ENCODE assay signal across 1 cellular context in the genomic region with DNA sequence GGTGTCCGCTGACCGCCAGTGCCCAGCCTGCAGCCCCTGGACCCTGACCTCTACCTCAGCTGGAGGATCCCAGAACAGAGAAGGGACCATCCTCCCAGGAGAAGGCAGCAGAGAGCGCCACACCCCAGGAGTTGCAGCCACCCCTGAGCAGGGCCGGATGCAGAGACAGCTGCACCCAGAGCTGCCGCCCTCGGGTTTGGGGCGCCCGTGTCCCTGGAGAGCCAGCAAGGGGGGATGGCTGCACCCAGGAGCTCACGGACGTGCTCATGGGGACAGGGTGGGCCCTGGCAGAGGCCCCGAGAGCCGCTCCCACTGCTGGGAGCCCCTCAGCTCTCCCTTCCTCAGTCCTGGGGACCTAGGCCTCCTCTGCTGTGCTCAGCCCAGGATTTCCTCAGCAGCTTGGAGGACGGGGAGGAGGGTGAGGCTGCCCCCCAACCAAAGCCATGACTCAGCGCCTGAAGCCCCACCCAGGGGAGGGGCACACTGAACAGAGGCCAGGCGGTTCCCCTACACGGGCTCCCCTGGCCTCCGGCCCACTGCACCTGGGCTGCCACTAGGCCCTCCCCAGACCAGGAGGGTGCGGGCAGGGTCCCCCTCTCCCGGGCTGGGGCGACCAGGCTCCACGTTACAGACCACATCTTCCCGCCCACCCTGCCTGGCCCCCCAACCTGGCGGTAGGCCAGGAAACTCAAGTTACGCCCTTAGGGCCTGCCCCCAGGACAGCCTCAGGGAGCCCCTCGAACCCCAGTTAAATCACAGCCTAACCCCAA.
TF ChIP-seq lines count a peak whose summit lies in the region.

No MANE protein-coding gene starts in this region.

TF ChIP-seq in K562, 482 proteins besides CTCF, POLR2A, EP300 and RAD21 (continues in another document):
- TF ChIP-seq NR1H2 (CRISPR knock-in tag; IDR thresholded peaks at IDR 0.05) = no peak
- TF ChIP-seq CBFA2T2 (conservative IDR thresholded peaks at IDR 0.05) = 0 out of 2 replicates have a peak, but pooled peaks have one; percentile 3
- peak; percentile 42; the same call in 1 of the 2 replicates for TF ChIP-seq PHF8 (IDR thresholded peaks at IDR 0.05; ENCODE audit: borderline replicate concordance, low read length)
- peak; percentile 94 for TF ChIP-seq ZNF263 (CRISPR knock-in tag; IDR thresholded peaks at IDR 0.05; ENCODE audit: borderline replicate concordance)
- TF ChIP-seq, protein P1, sequence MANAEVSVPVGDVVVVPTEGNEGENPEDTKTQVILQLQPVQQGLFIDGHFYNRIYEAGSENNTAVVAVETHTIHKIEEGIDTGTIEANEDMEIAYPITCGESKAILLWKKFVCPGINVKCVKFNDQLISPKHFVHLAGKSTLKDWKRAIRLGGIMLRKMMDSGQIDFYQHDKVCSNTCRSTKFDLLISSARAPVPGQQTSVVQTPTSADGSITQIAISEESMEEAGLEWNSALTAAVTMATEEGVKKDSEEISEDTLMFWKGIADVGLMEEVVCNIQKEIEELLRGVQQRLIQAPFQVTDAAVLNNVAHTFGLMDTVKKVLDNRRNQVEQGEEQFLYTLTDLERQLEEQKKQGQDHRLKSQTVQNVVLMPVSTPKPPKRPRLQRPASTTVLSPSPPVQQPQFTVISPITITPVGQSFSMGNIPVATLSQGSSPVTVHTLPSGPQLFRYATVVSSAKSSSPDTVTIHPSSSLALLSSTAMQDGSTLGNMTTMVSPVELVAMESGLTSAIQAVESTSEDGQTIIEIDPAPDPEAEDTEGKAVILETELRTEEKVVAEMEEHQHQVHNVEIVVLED (CRISPR knock-in tag; IDR thresholded peaks at IDR 0.05) = no peak
- TF ChIP-seq PHTF2 (CRISPR knock-in tag; IDR thresholded peaks at IDR 0.05) = peak; percentile 52; the same call in 1 of the 2 replicates
- TF ChIP-seq ATF7 (IDR thresholded peaks at IDR 0.05) = peak; percentile 28; the same call in 1 of the 2 replicates
- no peak for TF ChIP-seq BRF1 (IDR thresholded peaks at IDR 0.05; ENCODE audit: borderline replicate concordance, extremely low read depth, insufficient read length)
- TF ChIP-seq, protein P2, sequence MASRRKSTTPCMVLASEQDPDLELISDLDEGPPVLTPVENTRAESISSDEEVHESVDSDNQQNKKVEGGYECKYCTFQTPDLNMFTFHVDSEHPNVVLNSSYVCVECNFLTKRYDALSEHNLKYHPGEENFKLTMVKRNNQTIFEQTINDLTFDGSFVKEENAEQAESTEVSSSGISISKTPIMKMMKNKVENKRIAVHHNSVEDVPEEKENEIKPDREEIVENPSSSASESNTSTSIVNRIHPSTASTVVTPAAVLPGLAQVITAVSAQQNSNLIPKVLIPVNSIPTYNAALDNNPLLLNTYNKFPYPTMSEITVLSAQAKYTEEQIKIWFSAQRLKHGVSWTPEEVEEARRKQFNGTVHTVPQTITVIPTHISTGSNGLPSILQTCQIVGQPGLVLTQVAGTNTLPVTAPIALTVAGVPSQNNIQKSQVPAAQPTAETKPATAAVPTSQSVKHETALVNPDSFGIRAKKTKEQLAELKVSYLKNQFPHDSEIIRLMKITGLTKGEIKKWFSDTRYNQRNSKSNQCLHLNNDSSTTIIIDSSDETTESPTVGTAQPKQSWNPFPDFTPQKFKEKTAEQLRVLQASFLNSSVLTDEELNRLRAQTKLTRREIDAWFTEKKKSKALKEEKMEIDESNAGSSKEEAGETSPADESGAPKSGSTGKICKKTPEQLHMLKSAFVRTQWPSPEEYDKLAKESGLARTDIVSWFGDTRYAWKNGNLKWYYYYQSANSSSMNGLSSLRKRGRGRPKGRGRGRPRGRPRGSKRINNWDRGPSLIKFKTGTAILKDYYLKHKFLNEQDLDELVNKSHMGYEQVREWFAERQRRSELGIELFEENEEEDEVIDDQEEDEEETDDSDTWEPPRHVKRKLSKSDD (conservative IDR thresholded peaks at IDR 0.05; ENCODE audit: low read length) = no peak
- TF ChIP-seq, protein P3, sequence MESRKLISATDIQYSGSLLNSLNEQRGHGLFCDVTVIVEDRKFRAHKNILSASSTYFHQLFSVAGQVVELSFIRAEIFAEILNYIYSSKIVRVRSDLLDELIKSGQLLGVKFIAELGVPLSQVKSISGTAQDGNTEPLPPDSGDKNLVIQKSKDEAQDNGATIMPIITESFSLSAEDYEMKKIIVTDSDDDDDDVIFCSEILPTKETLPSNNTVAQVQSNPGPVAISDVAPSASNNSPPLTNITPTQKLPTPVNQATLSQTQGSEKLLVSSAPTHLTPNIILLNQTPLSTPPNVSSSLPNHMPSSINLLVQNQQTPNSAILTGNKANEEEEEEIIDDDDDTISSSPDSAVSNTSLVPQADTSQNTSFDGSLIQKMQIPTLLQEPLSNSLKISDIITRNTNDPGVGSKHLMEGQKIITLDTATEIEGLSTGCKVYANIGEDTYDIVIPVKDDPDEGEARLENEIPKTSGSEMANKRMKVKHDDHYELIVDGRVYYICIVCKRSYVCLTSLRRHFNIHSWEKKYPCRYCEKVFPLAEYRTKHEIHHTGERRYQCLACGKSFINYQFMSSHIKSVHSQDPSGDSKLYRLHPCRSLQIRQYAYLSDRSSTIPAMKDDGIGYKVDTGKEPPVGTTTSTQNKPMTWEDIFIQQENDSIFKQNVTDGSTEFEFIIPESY (CRISPR knock-in tag; IDR thresholded peaks at IDR 0.05) = peak; percentile 46; the same call in 1 of the 2 replicates
- TF ChIP-seq ELF2 (CRISPR knock-in tag; IDR thresholded peaks at IDR 0.05) = no peak
- peak; percentile 19 for TF ChIP-seq CCNT2 (IDR thresholded peaks at IDR 0.05; ENCODE audit: borderline replicate concordance, extremely low read depth, insufficient read length, low read depth, low read length)
- TF ChIP-seq ILF3 (IDR thresholded peaks at IDR 0.05; ENCODE audit: borderline replicate concordance) = no peak
- TF ChIP-seq U2AF2 (optimal IDR thresholded peaks at IDR 0.05; ENCODE audit: low read depth, low read length) = no peak
- TF ChIP-seq RBFOX2 (IDR thresholded peaks at IDR 0.05; ENCODE audit: low read depth, low read length) = peak; percentile 64
- TF ChIP-seq, protein P4, sequence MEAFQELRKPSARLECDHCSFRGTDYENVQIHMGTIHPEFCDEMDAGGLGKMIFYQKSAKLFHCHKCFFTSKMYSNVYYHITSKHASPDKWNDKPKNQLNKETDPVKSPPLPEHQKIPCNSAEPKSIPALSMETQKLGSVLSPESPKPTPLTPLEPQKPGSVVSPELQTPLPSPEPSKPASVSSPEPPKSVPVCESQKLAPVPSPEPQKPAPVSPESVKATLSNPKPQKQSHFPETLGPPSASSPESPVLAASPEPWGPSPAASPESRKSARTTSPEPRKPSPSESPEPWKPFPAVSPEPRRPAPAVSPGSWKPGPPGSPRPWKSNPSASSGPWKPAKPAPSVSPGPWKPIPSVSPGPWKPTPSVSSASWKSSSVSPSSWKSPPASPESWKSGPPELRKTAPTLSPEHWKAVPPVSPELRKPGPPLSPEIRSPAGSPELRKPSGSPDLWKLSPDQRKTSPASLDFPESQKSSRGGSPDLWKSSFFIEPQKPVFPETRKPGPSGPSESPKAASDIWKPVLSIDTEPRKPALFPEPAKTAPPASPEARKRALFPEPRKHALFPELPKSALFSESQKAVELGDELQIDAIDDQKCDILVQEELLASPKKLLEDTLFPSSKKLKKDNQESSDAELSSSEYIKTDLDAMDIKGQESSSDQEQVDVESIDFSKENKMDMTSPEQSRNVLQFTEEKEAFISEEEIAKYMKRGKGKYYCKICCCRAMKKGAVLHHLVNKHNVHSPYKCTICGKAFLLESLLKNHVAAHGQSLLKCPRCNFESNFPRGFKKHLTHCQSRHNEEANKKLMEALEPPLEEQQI (IDR thresholded peaks at IDR 0.05) = no peak
- peak; percentile 13 for TF ChIP-seq TAF1 (IDR thresholded peaks at IDR 0.05; ENCODE audit: control insufficient read depth, extremely low read depth, insufficient read depth, low read length, severe bottlenecking)
- no peak for TF ChIP-seq ERF (CRISPR knock-in tag; IDR thresholded peaks at IDR 0.05)
- TF ChIP-seq FOSL1 (tag; conservative IDR thresholded peaks at IDR 0.05) = peak; percentile 82
- peak in 1 of 2 experiments; percentile 36; a peak in 2 of 4 replicates for TF ChIP-seq NRF1 (conservative IDR thresholded peaks at IDR 0.05 in 1 of 2, IDR thresholded peaks at IDR 0.05 in 1 of 2)
- TF ChIP-seq TRIM28 (IDR thresholded peaks at IDR 0.05) = no peak
- no peak; the same call in 1 of the 2 replicates for TF ChIP-seq CREB1 (IDR thresholded peaks at IDR 0.05)
- TF ChIP-seq CREB1 (CRISPR knock-in tag; IDR thresholded peaks at IDR 0.05) = no peak
- TF ChIP-seq LARP7 (IDR thresholded peaks at IDR 0.05) = no peak
- no peak for TF ChIP-seq KDM5B (IDR thresholded peaks at IDR 0.05; ENCODE audit: insufficient replicate concordance, low read depth, low read length)
- no peak for TF ChIP-seq HLTF (IDR thresholded peaks at IDR 0.05)
- TF ChIP-seq L3MBTL2 (IDR thresholded peaks at IDR 0.05) = no peak
- TF ChIP-seq STAG1 (CRISPR knock-in tag; IDR thresholded peaks at IDR 0.05; ENCODE audit: borderline replicate concordance) = peak; percentile 66
- no peak for TF ChIP-seq MCM3 (IDR thresholded peaks at IDR 0.05)
- 0 out of 2 replicates have a peak, but pooled peaks have one; percentile 32 for TF ChIP-seq SMARCC2 (IDR thresholded peaks at IDR 0.05; ENCODE audit: low read depth)
- TF ChIP-seq ZNF695 (CRISPR knock-in tag; IDR thresholded peaks at IDR 0.05) = no peak
- TF ChIP-seq KLF6 (CRISPR knock-in tag; IDR thresholded peaks at IDR 0.05; ENCODE audit: borderline replicate concordance) = no peak
- TF ChIP-seq TEAD1 (CRISPR knock-in tag; IDR thresholded peaks at IDR 0.05) = 0 out of 4 replicates have a peak, but pooled peaks of 1 of the 2 experiments have one; percentile 51
- TF ChIP-seq ZNF134 (CRISPR knock-in tag; conservative IDR thresholded peaks at IDR 0.05) = no peak
- TF ChIP-seq ZNF57 (CRISPR knock-in tag; IDR thresholded peaks at IDR 0.05) = no peak
- TF ChIP-seq CBX1 (IDR thresholded peaks at IDR 0.05; ENCODE audit: low read depth) = no peak; the same call in 1 of the 2 replicates
- no peak for TF ChIP-seq ELF4 (CRISPR knock-in tag; IDR thresholded peaks at IDR 0.05)
- peak in 1 of 2 experiments; percentile 64; a peak in 3 of 4 replicates for TF ChIP-seq MAZ (CRISPR knock-in tag; conservative IDR thresholded peaks at IDR 0.05 in 1 of 2, IDR thresholded peaks at IDR 0.05 in 1 of 2)
- TF ChIP-seq MAFF (IDR thresholded peaks at IDR 0.05; ENCODE audit: low read length) = peak; percentile 56; the same call in 1 of the 2 replicates
- TF ChIP-seq, protein P5, sequence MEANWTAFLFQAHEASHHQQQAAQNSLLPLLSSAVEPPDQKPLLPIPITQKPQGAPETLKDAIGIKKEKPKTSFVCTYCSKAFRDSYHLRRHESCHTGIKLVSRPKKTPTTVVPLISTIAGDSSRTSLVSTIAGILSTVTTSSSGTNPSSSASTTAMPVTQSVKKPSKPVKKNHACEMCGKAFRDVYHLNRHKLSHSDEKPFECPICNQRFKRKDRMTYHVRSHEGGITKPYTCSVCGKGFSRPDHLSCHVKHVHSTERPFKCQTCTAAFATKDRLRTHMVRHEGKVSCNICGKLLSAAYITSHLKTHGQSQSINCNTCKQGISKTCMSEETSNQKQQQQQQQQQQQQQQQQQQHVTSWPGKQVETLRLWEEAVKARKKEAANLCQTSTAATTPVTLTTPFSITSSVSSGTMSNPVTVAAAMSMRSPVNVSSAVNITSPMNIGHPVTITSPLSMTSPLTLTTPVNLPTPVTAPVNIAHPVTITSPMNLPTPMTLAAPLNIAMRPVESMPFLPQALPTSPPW (CRISPR knock-in tag; IDR thresholded peaks at IDR 0.05) = peak; percentile 91
- no peak for TF ChIP-seq MCM7 (IDR thresholded peaks at IDR 0.05)
- peak; percentile 92 for TF ChIP-seq JUND (IDR thresholded peaks at IDR 0.05; ENCODE audit: borderline replicate concordance, low read depth, low read length)
- peak; percentile 79; the same call in 1 of the 3 replicates for TF ChIP-seq JUND (tag; IDR thresholded peaks at IDR 0.05; ENCODE audit: borderline replicate concordance, low read depth, low read length)
- TF ChIP-seq NEUROD1 (IDR thresholded peaks at IDR 0.05; ENCODE audit: borderline replicate concordance, low read depth, low read length, partially characterized antibody) = peak; percentile 24
- no peak for TF ChIP-seq ATF1 (CRISPR knock-in tag; IDR thresholded peaks at IDR 0.05)
- no peak for TF ChIP-seq ATF1 (tag; IDR thresholded peaks at IDR 0.05)
- TF ChIP-seq, protein P6, sequence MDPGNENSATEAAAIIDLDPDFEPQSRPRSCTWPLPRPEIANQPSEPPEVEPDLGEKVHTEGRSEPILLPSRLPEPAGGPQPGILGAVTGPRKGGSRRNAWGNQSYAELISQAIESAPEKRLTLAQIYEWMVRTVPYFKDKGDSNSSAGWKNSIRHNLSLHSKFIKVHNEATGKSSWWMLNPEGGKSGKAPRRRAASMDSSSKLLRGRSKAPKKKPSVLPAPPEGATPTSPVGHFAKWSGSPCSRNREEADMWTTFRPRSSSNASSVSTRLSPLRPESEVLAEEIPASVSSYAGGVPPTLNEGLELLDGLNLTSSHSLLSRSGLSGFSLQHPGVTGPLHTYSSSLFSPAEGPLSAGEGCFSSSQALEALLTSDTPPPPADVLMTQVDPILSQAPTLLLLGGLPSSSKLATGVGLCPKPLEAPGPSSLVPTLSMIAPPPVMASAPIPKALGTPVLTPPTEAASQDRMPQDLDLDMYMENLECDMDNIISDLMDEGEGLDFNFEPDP (CRISPR knock-in tag; IDR thresholded peaks at IDR 0.05) = no peak
- TF ChIP-seq MAFK (IDR thresholded peaks at IDR 0.05; ENCODE audit: low read length) = peak; percentile 82
- peak; percentile 82 for TF ChIP-seq MAFG (tag; conservative IDR thresholded peaks at IDR 0.05)
- peak; percentile 34; the same call in 1 of the 2 replicates for TF ChIP-seq LEF1 (IDR thresholded peaks at IDR 0.05)
- TF ChIP-seq ZNF184 (CRISPR knock-in tag; IDR thresholded peaks at IDR 0.05) = no peak
- TF ChIP-seq, protein P7, sequence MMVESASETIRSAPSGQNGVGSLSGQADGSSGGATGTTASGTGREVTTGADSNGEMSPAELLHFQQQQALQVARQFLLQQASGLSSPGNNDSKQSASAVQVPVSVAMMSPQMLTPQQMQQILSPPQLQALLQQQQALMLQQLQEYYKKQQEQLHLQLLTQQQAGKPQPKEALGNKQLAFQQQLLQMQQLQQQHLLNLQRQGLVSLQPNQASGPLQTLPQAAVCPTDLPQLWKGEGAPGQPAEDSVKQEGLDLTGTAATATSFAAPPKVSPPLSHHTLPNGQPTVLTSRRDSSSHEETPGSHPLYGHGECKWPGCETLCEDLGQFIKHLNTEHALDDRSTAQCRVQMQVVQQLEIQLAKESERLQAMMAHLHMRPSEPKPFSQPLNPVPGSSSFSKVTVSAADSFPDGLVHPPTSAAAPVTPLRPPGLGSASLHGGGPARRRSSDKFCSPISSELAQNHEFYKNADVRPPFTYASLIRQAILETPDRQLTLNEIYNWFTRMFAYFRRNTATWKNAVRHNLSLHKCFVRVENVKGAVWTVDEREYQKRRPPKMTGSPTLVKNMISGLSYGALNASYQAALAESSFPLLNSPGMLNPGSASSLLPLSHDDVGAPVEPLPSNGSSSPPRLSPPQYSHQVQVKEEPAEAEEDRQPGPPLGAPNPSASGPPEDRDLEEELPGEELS (CRISPR knock-in tag; IDR thresholded peaks at IDR 0.05; ENCODE audit: borderline replicate concordance) = 0 out of 2 replicates have a peak, but pooled peaks have one; percentile 15
- no peak for TF ChIP-seq CBX5 (IDR thresholded peaks at IDR 0.05; ENCODE audit: borderline replicate concordance, low read depth)
- no peak for TF ChIP-seq ZBTB1 (CRISPR knock-in tag; IDR thresholded peaks at IDR 0.05; ENCODE audit: borderline replicate concordance, low read depth)
